Comparison of ENCODE assay signal across 20 cellular contexts in genomic region chr5:169909945-169910344, GRCh38.
"Had no signal": no experiment of that assay in that cellular context is flagged by ENCODE, and none has a peak within 500 bp of the region (broad histone marks: within the 10 kb centered on the region; RNA-seq: fewer than 3 reads in every experiment).

No MANE protein-coding gene starts in this region.

- H3K9me3 Mint-ChIP-seq: activated naive CD8-positive, alpha-beta T cell treated with anti-CD3 and anti-CD28 coated beads, Interleukin-2, amount 10 ng/mL, durations not matched to agents 7 days and 5 days; nephron; stimulated activated naive B cell treated with anti-CD40 and anti-IgM and Interleukin-4, amounts not matched to agents 10 μg/mL and 1 μg/mL and 100 μg/mL, for 72 hours had no signal

- H3K4me1 ChIP-seq: gastroesophageal sphincter, suprapubic skin, upper lobe of left lung had no signal

- H3K9me3 ChIP-seq: gastroesophageal sphincter, suprapubic skin, upper lobe of left lung had no signal

- DNase-seq: activated CD4-positive, alpha-beta T cell treated with anti-CD3 and anti-CD28 coated beads, Interleukin-2, amount 50 U/mL, for 1 hour; activated naive CD4-positive, alpha-beta T cell; activated naive CD8-positive, alpha-beta T cell treated with anti-CD3 and anti-CD28 coated beads, Interleukin-2, amount 10 ng/mL, durations not matched to agents 7 days and 5 days; activated T-cell treated with anti-CD3 and anti-CD28 coated beads for 4 hours; brain microvascular endothelial cell; erythroblast; kidney; left ventricle myocardium superior; occipital lobe; right cardiac atrium; stimulated activated CD4-positive, alpha-beta T cell treated with anti-CD3 and anti-CD28 coated beads, Interleukin-15, amount 100 ng/mL, for 24 hours; stimulated activated CD4-positive, alpha-beta T cell treated with anti-CD3 and anti-CD28 coated beads, Interleukin-4, amount 100 ng/mL, for 1 hour; stimulated activated naive B cell treated with anti-CD40 and anti-IgM and Interleukin-4, amounts not matched to agents 10 μg/mL and 1 μg/mL and 100 μg/mL, for 72 hours; SW 1271; upper lobe of left lung had no signal

- H3K4me3 Mint-ChIP-seq: activated naive CD8-positive, alpha-beta T cell treated with anti-CD3 and anti-CD28 coated beads, Interleukin-2, amount 10 ng/mL, durations not matched to agents 7 days and 5 days; nephron; stimulated activated naive B cell treated with anti-CD40 and anti-IgM and Interleukin-4, amounts not matched to agents 10 μg/mL and 1 μg/mL and 100 μg/mL, for 72 hours had no signal

- H3K4me1 Mint-ChIP-seq: activated naive CD8-positive, alpha-beta T cell treated with anti-CD3 and anti-CD28 coated beads, Interleukin-2, amount 10 ng/mL, durations not matched to agents 7 days and 5 days had no signal

- H3K27me3 ChIP-seq: brain microvascular endothelial cell, gastroesophageal sphincter, suprapubic skin, upper lobe of left lung had no signal

- H3K4me3 ChIP-seq: gastroesophageal sphincter, skin epidermis, suprapubic skin, upper lobe of left lung had no signal

- H3K36me3 ChIP-seq: brain microvascular endothelial cell, gastroesophageal sphincter, suprapubic skin, upper lobe of left lung had no signal

- H3K27ac ChIP-seq: brain microvascular endothelial cell, gastroesophageal sphincter, skin epidermis, suprapubic skin, upper lobe of left lung had no signal

- H3K27me3 Mint-ChIP-seq: activated naive CD8-positive, alpha-beta T cell treated with anti-CD3 and anti-CD28 coated beads, Interleukin-2, amount 10 ng/mL, durations not matched to agents 7 days and 5 days; stimulated activated naive B cell treated with anti-CD40 and anti-IgM and Interleukin-4, amounts not matched to agents 10 μg/mL and 1 μg/mL and 100 μg/mL, for 72 hours had no signal

- H3K27ac Mint-ChIP-seq: activated naive CD8-positive, alpha-beta T cell treated with anti-CD3 and anti-CD28 coated beads, Interleukin-2, amount 10 ng/mL, durations not matched to agents 7 days and 5 days; nephron; progenitor cell of endocrine pancreas; stimulated activated naive B cell treated with anti-CD40 and anti-IgM and Interleukin-4, amounts not matched to agents 10 μg/mL and 1 μg/mL and 100 μg/mL, for 72 hours had no signal
